8 cellular contexts compared by ENCODE assay signal in genomic region chr6:3226422-3227362, GRCh38. TPM values are rescaled to one million over a fixed set of nuclear protein-coding genes. Genes with fewer than 3 reads are reported as not detected.
DNase-seq lines count a peak whose midpoint lies in the region; ATAC-seq lines count a peak whose summit lies in the region.

No MANE protein-coding gene starts in this region.

- intact Hi-C loops in right cardiac atrium (cut with DNase I): no loop called here
- intact Hi-C loops in sciatic nerve (cut with DNase I): no loop called here

- ATAC-seq in right cardiac atrium (peak in 1 of 2 donors; percentile 23), sciatic nerve (peak; percentile 7), HG03342 (IDR thresholded peaks at IDR 0.05; ENCODE audit: unreplicated experiment) (no peak)

- peak overlapping the region; percentile 48 for H3K4me3 ChIP-seq in right cardiac atrium (ENCODE audit: low read length)

- WGBS in right cardiac atrium: 6% methylated on average over 55 of the region's 55 CpGs

- no peaks in the 10 kb centered on the region for H3K27me3 ChIP-seq in right cardiac atrium (ENCODE audit: control insufficient read depth, insufficient read depth)

- H3K27ac ChIP-seq in right cardiac atrium (ENCODE audit: low read length): no peak overlapping the region

- DNase-seq in NCI-H1436 (lab: John Stamatoyannopoulos, UW) (peak; percentile 20), NCI-H1436 treated with DMSO at 0.1 percent for 48 hours (lab: John Stamatoyannopoulos, UW) (no peak), MV-4-11 (lab: John Stamatoyannopoulos, UW) (peak; percentile 35), right cardiac atrium (peak in 2 of 3 donors; percentile 60 to 67), sciatic nerve (ENCODE audit: low spot score) (no peak), middle frontal gyrus (ENCODE audit: extremely low spot score, low spot score) (no peak)
- peak; percentile 29 for DNase-seq in activated naive CD4-positive, alpha-beta T cell treated with anti-CD3 and anti-CD28 coated beads, Interleukin-2, amount 50 U/mL, for 16 hours

- no peaks in the 10 kb centered on the region for H3K9me3 ChIP-seq in right cardiac atrium (ENCODE audit: control insufficient read depth, low read length)

- H3K4me1 ChIP-seq in right cardiac atrium (ENCODE audit: control insufficient read depth, insufficient read depth, low read length): peaks cover 2% of the 10 kb centered on the region

RNA-seq across cellular contexts. Expression of gene TUBB2B, which starts 0.8 kb away (rescaled TPM):
- total RNA-seq in right cardiac atrium (1 to 10 TPM; 1.4 to 3.2 (median 1.8) TPM), sciatic nerve (39.4 TPM)
- 4.7 TPM for polyA plus RNA-seq in right cardiac atrium

RNA-seq across cellular contexts. Expression of gene PSMG4, which starts 32.1 kb away (rescaled TPM):
- 10 to 100 TPM in 2 of 4 donors, 1 to 10 TPM in 2; 7.9 to 10.7 (median 9.9) TPM for total RNA-seq in right cardiac atrium
- polyA plus RNA-seq in right cardiac atrium: 16.7 TPM
- 21.2 TPM for total RNA-seq in sciatic nerve

Comparison
In these comparisons a context has a peak if more than half of its experiments do, and no peak if none do; other contexts are left out.
1. DNase-seq: peak in NCI-H1436 (single experiment), MV-4-11 (single experiment), activated naive CD4-positive, alpha-beta T cell treated with anti-CD3 and anti-CD28 coated beads, Interleukin-2, amount 50 U/mL, for 16 hours (single experiment) and right cardiac atrium (2 of 3); none in NCI-H1436 treated with DMSO at 0.1 percent for 48 hours (single experiment), sciatic nerve (single experiment) and middle frontal gyrus (single experiment).